ENCODE assay signal across 1 cellular context in genomic region chr22:27674524-27674923, GRCh38.
TF ChIP-seq lines count a peak whose summit lies in the region.

No MANE protein-coding gene starts in this region.

TF ChIP-seq in K562, 482 proteins besides CTCF, POLR2A, EP300 and RAD21 (continued from another document):
- TF ChIP-seq CTCFL (IDR thresholded peaks at IDR 0.05; ENCODE audit: borderline replicate concordance, insufficient read depth, low read depth, low read length, poor library complexity, severe bottlenecking) (no peak), EHMT2 (IDR thresholded peaks at IDR 0.05) (0 out of 2 replicates have a peak, but pooled peaks have one; percentile 15), MTA1 (IDR thresholded peaks at IDR 0.05; ENCODE audit: borderline replicate concordance) (peak; percentile 27; the same call in 1 of the 2 replicates), MTA2 (IDR thresholded peaks at IDR 0.05; ENCODE audit: low read depth) (peak; percentile 8; the same call in 1 of the 2 replicates), ZNF512 (tag; IDR thresholded peaks at IDR 0.05) (peak; percentile 89), ELF4 (CRISPR knock-in tag; IDR thresholded peaks at IDR 0.05) (0 out of 2 replicates have a peak, but pooled peaks have one; percentile 33), SMC3 (conservative IDR thresholded peaks at IDR 0.05; ENCODE audit: insufficient read depth, low read depth, low read length) (no peak), RNF219 (CRISPR knock-in tag; IDR thresholded peaks at IDR 0.05) (no peak), HDAC1 (IDR thresholded peaks at IDR 0.05) (0 out of 4 replicates have a peak, but pooled peaks of 1 of the 2 experiments have one; percentile 26)
